Comparison of ENCODE assay signal across 8 cellular contexts in genomic region chr13:32911506-32911905, GRCh38.
DNase-seq lines count a peak whose midpoint lies in the region; ATAC-seq and TF ChIP-seq lines count a peak whose summit lies in the region.

No MANE protein-coding gene starts in this region.

- DNase-seq in activated CD4-positive, alpha-beta T cell treated with anti-CD3 and anti-CD28 coated beads for 48 hours: peak; percentile 36
- DNase-seq in activated CD4-positive, alpha-beta T cell treated with anti-CD3 and anti-CD28 coated beads, Interleukin-2, amount 50 U/mL, for 4 hours: no peak
- DNase-seq in HEK293T (ENCODE audit: extremely low spot score) (peak; percentile 37), NCI-H2171 treated with DMSO at 0.1 percent for 48 hours (lab: John Stamatoyannopoulos, UW) (peak; percentile 22), iPS-NIHi7 (ENCODE audit: extremely low spot score) (peak; percentile 81), OCI-M2 (lab: John Stamatoyannopoulos, UW; ENCODE audit: unreplicated experiment) (no peak)
- peak; percentile 40 for DNase-seq in activated naive CD8-positive, alpha-beta T cell treated with anti-CD3 and anti-CD28 coated beads, Interleukin-2, amount 10 ng/mL, durations not matched to agents 7 days and 5 days
- no peak for DNase-seq in stimulated activated naive CD4-positive, alpha-beta T cell treated with Interleukin-2 at 50 U/mL for 16 hours (lab: John Stamatoyannopoulos, UW)

- peaks cover 8% of the 10 kb centered on the region for H3K36me3 Mint-ChIP-seq in activated naive CD8-positive, alpha-beta T cell treated with anti-CD3 and anti-CD28 coated beads, Interleukin-2, amount 10 ng/mL, durations not matched to agents 7 days and 5 days

- peak overlapping the region; percentile 63 for H3K27ac Mint-ChIP-seq in activated naive CD8-positive, alpha-beta T cell treated with anti-CD3 and anti-CD28 coated beads, Interleukin-2, amount 10 ng/mL, durations not matched to agents 7 days and 5 days

- ATAC-seq in activated naive CD8-positive, alpha-beta T cell treated with anti-CD3 and anti-CD28 coated beads, Interleukin-2, amount 10 ng/mL, durations not matched to agents 7 days and 5 days (ENCODE audit: low read depth): peak; percentile 98

- peaks cover 5% of the 10 kb centered on the region for H3K9me3 Mint-ChIP-seq in activated naive CD8-positive, alpha-beta T cell treated with anti-CD3 and anti-CD28 coated beads, Interleukin-2, amount 10 ng/mL, durations not matched to agents 7 days and 5 days

- H3K27me3 Mint-ChIP-seq in activated naive CD8-positive, alpha-beta T cell treated with anti-CD3 and anti-CD28 coated beads, Interleukin-2, amount 10 ng/mL, durations not matched to agents 7 days and 5 days: no peaks in the 10 kb centered on the region

- H3K4me3 Mint-ChIP-seq in activated naive CD8-positive, alpha-beta T cell treated with anti-CD3 and anti-CD28 coated beads, Interleukin-2, amount 10 ng/mL, durations not matched to agents 7 days and 5 days: no peak overlapping the region

- peaks cover 24% of the 10 kb centered on the region for H3K4me1 Mint-ChIP-seq in activated naive CD8-positive, alpha-beta T cell treated with anti-CD3 and anti-CD28 coated beads, Interleukin-2, amount 10 ng/mL, durations not matched to agents 7 days and 5 days

- CTCF ChIA-PET in HEK293T (lab: Yijun Ruan, JAX): no interaction called here

- POLR2A ChIA-PET in HEK293T (lab: Yijun Ruan, JAX): no interaction called here
- POLR2A ChIA-PET in activated naive CD8-positive, alpha-beta T cell treated with anti-CD3 and anti-CD28 coated beads, Interleukin-2, amount 10 ng/mL, durations not matched to agents 7 days and 5 days (lab: Charles Lee): interaction anchor here (1.4 kb wide), 1 partner anchor 325 kb away, joined by 6 read pairs; the partner anchor contains the start of gene PDS5B

TF ChIP-seq in HEK293T, 16 proteins besides CTCF, POLR2A, EP300 and RAD21:
- no peak for TF ChIP-seq SUZ12 (IDR thresholded peaks at IDR 0.05)
- TF ChIP-seq TARDBP (IDR thresholded peaks at IDR 0.05): no peak
- TF ChIP-seq ZNF384 (IDR thresholded peaks at IDR 0.05): no peak

Comparison
In these comparisons a context has a peak if more than half of its experiments do, and no peak if none do; other contexts are left out.
1. DNase-seq: peak in activated CD4-positive, alpha-beta T cell treated with anti-CD3 and anti-CD28 coated beads for 48 hours (single experiment), HEK293T (single experiment), NCI-H2171 treated with DMSO at 0.1 percent for 48 hours (single experiment), activated naive CD8-positive, alpha-beta T cell treated with anti-CD3 and anti-CD28 coated beads, Interleukin-2, amount 10 ng/mL, durations not matched to agents 7 days and 5 days (single experiment) and iPS-NIHi7 (single experiment); none in activated CD4-positive, alpha-beta T cell treated with anti-CD3 and anti-CD28 coated beads, Interleukin-2, amount 50 U/mL, for 4 hours (0 of 2), stimulated activated naive CD4-positive, alpha-beta T cell treated with Interleukin-2 at 50 U/mL for 16 hours (single experiment) and OCI-M2 (single experiment).